1 cellular context compared by ENCODE assay signal in genomic region chr12:100987552-100988277, GRCh38.
A peak's percentile ranks its signal among the peaks of the same experiment; 100 is the strongest.
TF ChIP-seq lines count a peak whose summit lies in the region.

No MANE protein-coding gene starts in this region.

TF ChIP-seq in GM12878, 131 proteins besides CTCF, POLR2A, EP300 and RAD21 (continued from another document and continues in another):
- TF ChIP-seq NKRF (conservative IDR thresholded peaks at IDR 0.05) = no peak
- TF ChIP-seq DPF2 (IDR thresholded peaks at IDR 0.05) = peak; percentile 89
- peak; percentile 29; the same call in 1 of the 2 replicates for TF ChIP-seq SMC3 (IDR thresholded peaks at IDR 0.05; ENCODE audit: borderline replicate concordance, low read length)
- no peak for TF ChIP-seq CHD4 (IDR thresholded peaks at IDR 0.05)
- no peak for TF ChIP-seq TAF1 (IDR thresholded peaks at IDR 0.05; ENCODE audit: borderline replicate concordance, low read depth, low read length)
- TF ChIP-seq PBX3 (IDR thresholded peaks at IDR 0.05; ENCODE audit: insufficient replicate concordance, low read depth, low read length) = peak; percentile 87
- peak; percentile 70; the same call in 1 of the 2 replicates for TF ChIP-seq TCF7 (IDR thresholded peaks at IDR 0.05; ENCODE audit: borderline replicate concordance)
- TF ChIP-seq NR2C1 (IDR thresholded peaks at IDR 0.05) = no peak
- no peak for TF ChIP-seq SUZ12 (IDR thresholded peaks at IDR 0.05; ENCODE audit: unreplicated experiment)
- TF ChIP-seq ESRRA (IDR thresholded peaks at IDR 0.05; ENCODE audit: low read length) = no peak
- no peak for TF ChIP-seq FOS (IDR thresholded peaks at IDR 0.05; ENCODE audit: borderline replicate concordance, extremely low read depth, insufficient read length)
- TF ChIP-seq KDM1A (IDR thresholded peaks at IDR 0.05; ENCODE audit: borderline replicate concordance) = no peak
- peak; percentile 97 for TF ChIP-seq BACH1 (IDR thresholded peaks at IDR 0.05; ENCODE audit: borderline replicate concordance)
- TF ChIP-seq CHD1 (IDR thresholded peaks at IDR 0.05; ENCODE audit: low read depth, low read length) = no peak
- TF ChIP-seq TARDBP (IDR thresholded peaks at IDR 0.05; ENCODE audit: borderline replicate concordance) = no peak
- TF ChIP-seq SPI1 (IDR thresholded peaks at IDR 0.05; ENCODE audit: borderline replicate concordance, insufficient read depth, low read depth, low read length) = peak; percentile 98
- no peak for TF ChIP-seq HDGF (IDR thresholded peaks at IDR 0.05)
- TF ChIP-seq RELB (IDR thresholded peaks at IDR 0.05; ENCODE audit: low read depth) = peak; percentile 86
- TF ChIP-seq MLLT1 (IDR thresholded peaks at IDR 0.05) = no peak
- TF ChIP-seq NFYA (IDR thresholded peaks at IDR 0.05; ENCODE audit: borderline replicate concordance, low read depth, low read length) = no peak
- TF ChIP-seq POU2F2 (IDR thresholded peaks at IDR 0.05; ENCODE audit: borderline replicate concordance, low read depth, low read length) = peak; percentile 50; the same call in 1 of the 3 replicates
- TF ChIP-seq ATF3 (IDR thresholded peaks at IDR 0.05; ENCODE audit: borderline replicate concordance, extremely low read depth, low read depth, low read length) = no peak
- TF ChIP-seq MYB (IDR thresholded peaks at IDR 0.05; ENCODE audit: borderline replicate concordance, low read depth, low read length) = no peak
- peak; percentile 87 for TF ChIP-seq CREM (IDR thresholded peaks at IDR 0.05; ENCODE audit: low read depth)
- TF ChIP-seq ATF7 (IDR thresholded peaks at IDR 0.05; ENCODE audit: low read depth) = peak; percentile 80
- no peak for TF ChIP-seq SMAD5 (IDR thresholded peaks at IDR 0.05; ENCODE audit: low read depth)
- peak in 1 of 2 experiments; percentile 25; a peak in 1 of 4 replicates for TF ChIP-seq SRF (IDR thresholded peaks at IDR 0.05; ENCODE audit: low read depth in 2 of 2, low read length in 2 of 2)
- peak; percentile 91; the same call in 1 of the 2 replicates for TF ChIP-seq MTA3 (IDR thresholded peaks at IDR 0.05; ENCODE audit: borderline replicate concordance, low read length)
- peak; percentile 74 for TF ChIP-seq SKIL (IDR thresholded peaks at IDR 0.05; ENCODE audit: low read depth, poor library complexity, severe bottlenecking)
- TF ChIP-seq POLR2AphosphoS2 (IDR thresholded peaks at IDR 0.05; ENCODE audit: low read depth, low read length) = no peak
- no peak for TF ChIP-seq NRF1 (conservative IDR thresholded peaks at IDR 0.05; ENCODE audit: low read depth, low read length)
- TF ChIP-seq BHLHE40 (IDR thresholded peaks at IDR 0.05; ENCODE audit: borderline replicate concordance in 1 of 2, low read depth in 2 of 2, low read length in 1 of 2) = peak; percentile 47 to 57; a peak in 3 of 4 replicates
- TF ChIP-seq BCLAF1 (IDR thresholded peaks at IDR 0.05) = no peak
- TF ChIP-seq PAX8 (IDR thresholded peaks at IDR 0.05) = no peak
- peak; percentile 97 for TF ChIP-seq NFIC (IDR thresholded peaks at IDR 0.05; ENCODE audit: low read depth, low read length)
- peak; percentile 59; the same call in 1 of the 2 replicates for TF ChIP-seq PAX5 (IDR thresholded peaks at IDR 0.05; ENCODE audit: borderline replicate concordance, low read depth, low read length)
- TF ChIP-seq ATF2 (IDR thresholded peaks at IDR 0.05; ENCODE audit: low read length) = peak; percentile 94
- TF ChIP-seq NBN (IDR thresholded peaks at IDR 0.05) = peak; percentile 69; the same call in 1 of the 2 replicates
- TF ChIP-seq SIN3A (IDR thresholded peaks at IDR 0.05; ENCODE audit: low read depth, low read length) = no peak
- peak; percentile 80 for TF ChIP-seq MTA2 (IDR thresholded peaks at IDR 0.05; ENCODE audit: low read depth)
- no peak for TF ChIP-seq NR2F1 (conservative IDR thresholded peaks at IDR 0.05)
- no peak for TF ChIP-seq ELK1 (IDR thresholded peaks at IDR 0.05; ENCODE audit: low read depth, low read length)
- peak; percentile 93 for TF ChIP-seq JUNB (IDR thresholded peaks at IDR 0.05)
- TF ChIP-seq GABPA (IDR thresholded peaks at IDR 0.05; ENCODE audit: low read depth) = peak; percentile 65
- no peak for TF ChIP-seq E2F4 (IDR thresholded peaks at IDR 0.05; ENCODE audit: low read depth, low read length)
- TF ChIP-seq CHD2 (IDR thresholded peaks at IDR 0.05; ENCODE audit: borderline replicate concordance, low read depth, low read length) = peak; percentile 32; the same call in 1 of the 2 replicates
- 0 out of 2 replicates have a peak, but pooled peaks have one; percentile 28 for TF ChIP-seq YY1 (IDR thresholded peaks at IDR 0.05; ENCODE audit: low read depth, low read length)
- peak; percentile 81 for TF ChIP-seq CBFB (IDR thresholded peaks at IDR 0.05; ENCODE audit: low read depth)
- TF ChIP-seq TCF3 (IDR thresholded peaks at IDR 0.05; ENCODE audit: borderline replicate concordance, insufficient read depth, low read depth, low read length) = peak; percentile 92
- TF ChIP-seq ETV6 (conservative IDR thresholded peaks at IDR 0.05 in 1 of 2, IDR thresholded peaks at IDR 0.05 in 1 of 2; ENCODE audit: borderline replicate concordance in 1 of 2, low read depth in 1 of 2) = peak in 1 of 2 experiments; percentile 92; a peak in 2 of 4 replicates
